Comparison of ENCODE assay signal across 17 cellular contexts in genomic region chr16:13950821-13951547, GRCh38.
"Had no signal": no experiment of that assay in that cellular context is flagged by ENCODE, and none has a peak within 500 bp of the region (broad histone marks: within the 10 kb centered on the region; RNA-seq: fewer than 3 reads in every experiment).

No MANE protein-coding gene starts in this region.

- FAIRE-seq: keratinocyte had no signal

- H3K4me1 ChIP-seq: lower lobe of right lung, upper lobe of left lung had no signal

- H3K27me3 ChIP-seq: heart right ventricle, upper lobe of left lung had no signal

- H3K27ac ChIP-seq: heart right ventricle, lower lobe of right lung, upper lobe of left lung had no signal

- DNase-seq: activated CD4-positive, alpha-beta T cell treated with anti-CD3 and anti-CD28 coated beads for 1 hour; activated CD4-positive, alpha-beta T cell treated with anti-CD3 and anti-CD28 coated beads, Interleukin-2, amount 50 U/mL, for 1 hour; activated CD8-positive, alpha-beta T cell treated with anti-CD3 and anti-CD28 coated beads, Interleukin-2, amount 10 ng/mL, durations not matched to agents 7 days and 5 days; activated gamma-delta T cell treated with Interleukin-2 at 50 U/mL for 16 hours; aorta; foreskin fibroblast; heart right ventricle; lower lobe of right lung; mesendoderm; naive B cell; occipital lobe; posterior cingulate gyrus; stimulated activated CD4-positive, alpha-beta T cell treated with anti-CD3 and anti-CD28 coated beads, Interleukin-2, amount 100 ng/mL, for 48 hours; stimulated activated naive CD4-positive, alpha-beta T cell treated with Interleukin-2 at 50 U/mL for 16 hours; T-helper 9 cell; upper lobe of left lung had no signal

- ATAC-seq: activated CD8-positive, alpha-beta T cell treated with anti-CD3 and anti-CD28 coated beads, Interleukin-2, amount 10 ng/mL, durations not matched to agents 7 days and 5 days; heart right ventricle; lower lobe of right lung had no signal

- H3K4me3 ChIP-seq: heart right ventricle, lower lobe of right lung, upper lobe of left lung had no signal

- H3K9me3 ChIP-seq: heart right ventricle, lower lobe of right lung, upper lobe of left lung had no signal
